ENCODE assay signal across 2 cellular contexts in the genomic region with DNA sequence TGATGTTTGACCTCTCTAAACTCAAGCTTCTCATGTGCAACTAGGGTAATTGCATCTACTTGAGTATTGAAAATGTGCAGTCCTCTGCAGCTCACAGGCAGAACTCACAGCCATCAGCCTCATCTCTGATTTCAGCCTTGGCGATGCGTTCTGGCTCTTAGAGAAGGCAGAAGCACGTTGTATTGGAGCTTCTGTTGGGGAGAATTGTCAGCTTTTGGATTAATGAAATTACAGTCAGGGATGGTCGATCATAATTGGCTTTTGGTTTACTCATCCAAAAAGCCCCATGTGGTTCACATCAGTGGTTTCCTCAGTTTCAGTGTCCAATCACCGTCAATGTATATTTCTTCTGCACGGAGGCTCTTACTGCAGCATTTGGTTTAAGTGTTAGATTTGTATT.
TF ChIP-seq lines count a peak whose summit lies in the region.

No MANE protein-coding gene starts in this region.

TF ChIP-seq in SK-N-SH, 30 proteins besides CTCF, POLR2A, EP300 and RAD21 (continued from another document):
- no peak for TF ChIP-seq SMC3 (IDR thresholded peaks at IDR 0.05; ENCODE audit: low read depth, low read length)
- no peak for TF ChIP-seq GABPA (IDR thresholded peaks at IDR 0.05; ENCODE audit: low read depth)
- TF ChIP-seq RXRA (IDR thresholded peaks at IDR 0.05; ENCODE audit: borderline replicate concordance, low read depth), result no peak
- TF ChIP-seq JUND (IDR thresholded peaks at IDR 0.05), result no peak
- no peak for TF ChIP-seq CHD2 (IDR thresholded peaks at IDR 0.05; ENCODE audit: low read length, partially characterized antibody)
- TF ChIP-seq, protein P1, sequence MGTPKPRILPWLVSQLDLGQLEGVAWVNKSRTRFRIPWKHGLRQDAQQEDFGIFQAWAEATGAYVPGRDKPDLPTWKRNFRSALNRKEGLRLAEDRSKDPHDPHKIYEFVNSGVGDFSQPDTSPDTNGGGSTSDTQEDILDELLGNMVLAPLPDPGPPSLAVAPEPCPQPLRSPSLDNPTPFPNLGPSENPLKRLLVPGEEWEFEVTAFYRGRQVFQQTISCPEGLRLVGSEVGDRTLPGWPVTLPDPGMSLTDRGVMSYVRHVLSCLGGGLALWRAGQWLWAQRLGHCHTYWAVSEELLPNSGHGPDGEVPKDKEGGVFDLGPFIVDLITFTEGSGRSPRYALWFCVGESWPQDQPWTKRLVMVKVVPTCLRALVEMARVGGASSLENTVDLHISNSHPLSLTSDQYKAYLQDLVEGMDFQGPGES (IDR thresholded peaks at IDR 0.05; ENCODE audit: low read depth, low read length), result no peak
- TF ChIP-seq, protein P2, sequence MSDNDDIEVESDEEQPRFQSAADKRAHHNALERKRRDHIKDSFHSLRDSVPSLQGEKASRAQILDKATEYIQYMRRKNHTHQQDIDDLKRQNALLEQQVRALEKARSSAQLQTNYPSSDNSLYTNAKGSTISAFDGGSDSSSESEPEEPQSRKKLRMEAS (IDR thresholded peaks at IDR 0.05; ENCODE audit: low read depth), result no peak

TF ChIP-seq in neural cell, 6 proteins besides CTCF, POLR2A, EP300 and RAD21:
- TF ChIP-seq, protein P3, sequence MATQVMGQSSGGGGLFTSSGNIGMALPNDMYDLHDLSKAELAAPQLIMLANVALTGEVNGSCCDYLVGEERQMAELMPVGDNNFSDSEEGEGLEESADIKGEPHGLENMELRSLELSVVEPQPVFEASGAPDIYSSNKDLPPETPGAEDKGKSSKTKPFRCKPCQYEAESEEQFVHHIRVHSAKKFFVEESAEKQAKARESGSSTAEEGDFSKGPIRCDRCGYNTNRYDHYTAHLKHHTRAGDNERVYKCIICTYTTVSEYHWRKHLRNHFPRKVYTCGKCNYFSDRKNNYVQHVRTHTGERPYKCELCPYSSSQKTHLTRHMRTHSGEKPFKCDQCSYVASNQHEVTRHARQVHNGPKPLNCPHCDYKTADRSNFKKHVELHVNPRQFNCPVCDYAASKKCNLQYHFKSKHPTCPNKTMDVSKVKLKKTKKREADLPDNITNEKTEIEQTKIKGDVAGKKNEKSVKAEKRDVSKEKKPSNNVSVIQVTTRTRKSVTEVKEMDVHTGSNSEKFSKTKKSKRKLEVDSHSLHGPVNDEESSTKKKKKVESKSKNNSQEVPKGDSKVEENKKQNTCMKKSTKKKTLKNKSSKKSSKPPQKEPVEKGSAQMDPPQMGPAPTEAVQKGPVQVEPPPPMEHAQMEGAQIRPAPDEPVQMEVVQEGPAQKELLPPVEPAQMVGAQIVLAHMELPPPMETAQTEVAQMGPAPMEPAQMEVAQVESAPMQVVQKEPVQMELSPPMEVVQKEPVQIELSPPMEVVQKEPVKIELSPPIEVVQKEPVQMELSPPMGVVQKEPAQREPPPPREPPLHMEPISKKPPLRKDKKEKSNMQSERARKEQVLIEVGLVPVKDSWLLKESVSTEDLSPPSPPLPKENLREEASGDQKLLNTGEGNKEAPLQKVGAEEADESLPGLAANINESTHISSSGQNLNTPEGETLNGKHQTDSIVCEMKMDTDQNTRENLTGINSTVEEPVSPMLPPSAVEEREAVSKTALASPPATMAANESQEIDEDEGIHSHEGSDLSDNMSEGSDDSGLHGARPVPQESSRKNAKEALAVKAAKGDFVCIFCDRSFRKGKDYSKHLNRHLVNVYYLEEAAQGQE (IDR thresholded peaks at IDR 0.05; ENCODE audit: borderline replicate concordance), result no peak
- TF ChIP-seq POLR2AphosphoS5 (IDR thresholded peaks at IDR 0.05) (no peak), EZH2 (IDR thresholded peaks at IDR 0.05; ENCODE audit: borderline replicate concordance, insufficient read depth, low read length, poor library complexity, severe bottlenecking) (no peak), SMC3 (conservative IDR thresholded peaks at IDR 0.05; ENCODE audit: poor library complexity) (no peak), TAF1 (IDR thresholded peaks at IDR 0.05; ENCODE audit: low read depth) (no peak), MXI1 (conservative IDR thresholded peaks at IDR 0.05; ENCODE audit: poor library complexity, severe bottlenecking) (no peak)
TF ChIP-seq in neural cell: peak in this region for 0.
